In the genomic region with DNA sequence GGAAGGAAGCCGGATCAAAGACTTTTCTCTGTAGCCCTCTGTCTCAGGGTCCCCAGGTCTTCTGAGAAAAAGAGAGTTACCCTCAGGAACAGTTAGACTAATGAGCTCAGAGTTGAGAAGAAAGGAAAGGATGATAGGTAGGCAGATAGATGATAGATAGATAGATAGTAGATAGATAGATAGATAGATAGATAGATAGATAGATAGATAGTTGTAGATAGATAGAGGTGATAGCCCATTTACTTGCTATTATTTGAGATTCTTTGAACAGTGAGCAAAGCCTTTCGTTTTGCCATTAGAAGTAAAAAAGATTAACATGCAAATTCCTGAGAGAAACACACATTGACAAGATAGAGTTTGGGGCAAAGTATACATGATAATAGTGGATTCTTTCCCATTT, we compare ENCODE assay signal across 23 cellular contexts.
A peak's percentile ranks its signal among the peaks of the same experiment; 100 is the strongest.
DNase-seq lines count a peak whose midpoint lies in the region; ATAC-seq, FAIRE-seq and TF ChIP-seq lines count a peak whose summit lies in the region.
"Had no signal": no experiment of that assay in that cellular context is flagged by ENCODE, and none has a peak within 500 bp of the region (broad histone marks: within the 10 kb centered on the region; RNA-seq: fewer than 3 reads in every experiment).

No MANE protein-coding gene starts in this region.

- intact Hi-C loops in K562 (cut with micrococcal nuclease) (loop anchor here (1.0 to 5.0 kb wide), 2 partner anchors 17 to 86 kb away; a partner anchor contains a TSS), adrenal gland (cut with DNase I) (no loop called here), mucosa of descending colon (cut with DNase I, micrococcal nuclease) (no loop called here)

- H3K79me2 ChIP-seq in GM23338 (replicated peaks; ENCODE audit: insufficient read depth) (no peaks in the 10 kb centered on the region), K562 (ENCODE audit: control insufficient read depth, insufficient read depth, low read length) (no peaks in the 10 kb centered on the region), smooth muscle cell (ENCODE audit: low read depth) (no peaks in the 10 kb centered on the region)

- no peaks in the 10 kb centered on the region for H3K9me3 Mint-ChIP-seq in GM23338
- H3K9me3 Mint-ChIP-seq: CD8-positive, alpha-beta T cell had no signal

- H3K27ac ChIP-seq in BLaER1: no peak overlapping the region
- H3K27ac ChIP-seq in GM23338 (ENCODE audit: low read depth): no peak overlapping the region
- peak overlapping the region; percentile 76 for H3K27ac ChIP-seq in K562 (ENCODE audit: extremely low read depth, low read depth, low read length)
- no peak overlapping the region for H3K27ac ChIP-seq in smooth muscle cell (ENCODE audit: low read depth)
- no peak overlapping the region for H3K27ac ChIP-seq in adrenal gland
- H3K27ac ChIP-seq: 22Rv1, C4-2B had no signal

- no peak overlapping the region for H3K4me3 Mint-ChIP-seq in GM23338
- H3K4me3 Mint-ChIP-seq: CD4-positive, CD25-positive, alpha-beta regulatory T cell; CD8-positive, alpha-beta T cell had no signal

- H3K4me1 ChIP-seq in BLaER1 (peaks cover 20% of the 10 kb centered on the region), GM23338 (ENCODE audit: insufficient read depth) (peaks cover 24% of the 10 kb centered on the region), K562 (replicated peaks in 1 of 2; ENCODE audit: control insufficient read depth in 2 of 2, insufficient read depth in 2 of 2, low read length in 2 of 2) (peaks cover 15 to 45% of the 10 kb centered on the region in 2 experiments), smooth muscle cell (ENCODE audit: low read depth) (peaks cover 19% of the 10 kb centered on the region), adrenal gland (replicated peaks in 1 of 2) (no peaks in the 10 kb centered on the region), mucosa of descending colon (ENCODE audit: low read depth) (no peaks in the 10 kb centered on the region)
- H3K4me1 ChIP-seq: BE2C had no signal

- H3K9me1 ChIP-seq in K562 (ENCODE audit: control insufficient read depth, insufficient read depth, low read length): no peaks in the 10 kb centered on the region

- H3K36me3 ChIP-seq in BLaER1 (no peaks in the 10 kb centered on the region), GM23338 (ENCODE audit: insufficient read depth) (no peaks in the 10 kb centered on the region), K562 (ENCODE audit: control insufficient read depth, insufficient read depth, low read length) (no peaks in the 10 kb centered on the region), smooth muscle cell (ENCODE audit: low read depth) (no peaks in the 10 kb centered on the region), adrenal gland (replicated peaks in 1 of 2) (no peaks in the 10 kb centered on the region), mucosa of descending colon (ENCODE audit: low read depth) (no peaks in the 10 kb centered on the region)
- H3K36me3 ChIP-seq: BE2C, HAP-1 had no signal

- H3K4me3 ChIP-seq in BLaER1 (no peak overlapping the region), GM23338 (no peak overlapping the region), K562 (no peak overlapping the region), smooth muscle cell (no peak overlapping the region), adrenal gland (no peak overlapping the region), mucosa of descending colon (no peak overlapping the region)
- H3K4me3 ChIP-seq: HAP-1 had no signal

- peaks cover 26% of the 10 kb centered on the region for H3K27me3 Mint-ChIP-seq in GM23338 (ENCODE audit: insufficient read depth, low read depth, poor library complexity)
- H3K27me3 Mint-ChIP-seq: CD4-positive, CD25-positive, alpha-beta regulatory T cell had no signal

- peaks cover 28% of the 10 kb centered on the region for H3K4me1 Mint-ChIP-seq in GM23338

- no peak for FAIRE-seq in K562 (lab: Jason Lieb, UNC)
- FAIRE-seq: A204.1, D721Med, GM12891, GM18507, H54 had no signal

- no peak for ATAC-seq in GM23338
- ATAC-seq in K562: no peak
- ATAC-seq in mucosa of descending colon: no peak
- ATAC-seq: CD8-positive, alpha-beta T cell had no signal

- no peak for TF ChIP-seq CTCF in GM23338 (conservative IDR thresholded peaks at IDR 0.05; ENCODE audit: low read depth in 2 of 2)
- no peak for TF ChIP-seq CTCF in K562 (IDR thresholded peaks at IDR 0.05 in 2 of 3, conservative IDR thresholded peaks at IDR 0.05 in 1 of 3; ENCODE audit: insufficient read depth in 2 of 3, low read depth in 1 of 3, low read length in 3 of 3)
- TF ChIP-seq CTCF in smooth muscle cell (IDR thresholded peaks at IDR 0.05; ENCODE audit: borderline replicate concordance, insufficient read depth, poor library complexity, severe bottlenecking): no peak
- no peak for TF ChIP-seq CTCF in adrenal gland (IDR thresholded peaks at IDR 0.05)
- TF ChIP-seq CTCF in mucosa of descending colon (IDR thresholded peaks at IDR 0.05): no peak

- TF ChIP-seq POLR2A in K562 (conservative IDR thresholded peaks at IDR 0.05) (no peak), adrenal gland (IDR thresholded peaks at IDR 0.05) (no peak)

- CTCF ChIA-PET in K562 (lab: Yijun Ruan, JAX; ENCODE audit: low intra/inter-chr PET ratio): interaction anchor here (0.6 kb wide), 1 partner anchor 394 kb away, joined by 3 read pairs; no protein-coding TSS in a partner anchor

- H3F3A ChIP-seq in GM23338 (replicated peaks; ENCODE audit: low read depth) (no peaks in the 10 kb centered on the region), smooth muscle cell (ENCODE audit: low read depth) (peaks cover 14% of the 10 kb centered on the region)

- H3K9me2 ChIP-seq in GM23338 (ENCODE audit: insufficient read depth): no peaks in the 10 kb centered on the region

- H3K27me3 ChIP-seq in BLaER1 (no peaks in the 10 kb centered on the region), GM23338 (ENCODE audit: insufficient read depth) (peaks cover 19% of the 10 kb centered on the region; the same call in 1 of the 2 replicates), K562 (ENCODE audit: control insufficient read depth in 2 of 2, insufficient read depth in 2 of 2, low read length in 2 of 2) (no peaks in the 10 kb centered on the region), smooth muscle cell (ENCODE audit: low read depth) (no peaks in the 10 kb centered on the region), adrenal gland (no peaks in the 10 kb centered on the region)
- H3K27me3 ChIP-seq: BE2C had no signal

- no peak for TF ChIP-seq EP300 in K562 (IDR thresholded peaks at IDR 0.05; ENCODE audit: low read length)

- 19% methylated on average over 2 of the region's 2 CpGs for WGBS in K562 (ENCODE audit: insufficient coverage, low coverage, missing lambda C conversion rate)
- 72% methylated on average over 2 of the region's 2 CpGs for WGBS in smooth muscle cell (ENCODE audit: low lambda C conversion rate)
- WGBS in adrenal gland, 4 donors: 68 to 80% (median 77%) methylated on average over 2 of the region's 2 CpGs

- DNase-seq in GM23338 (ENCODE audit: low spot score) (no peak), K562 (ENCODE audit: extremely low read depth in 1 of 4, low spot score in 3 of 4) (no peak), smooth muscle cell (lab: John Stamatoyannopoulos, UW; ENCODE audit: unreplicated experiment) (no peak), cerebellum (ENCODE audit: low spot score) (no peak), adrenal gland (no peak), mucosa of descending colon (no peak)
- DNase-seq: AML-193; BE2C; CD4-positive, CD25-positive, alpha-beta regulatory T cell; CD8-positive, alpha-beta T cell; DMS53; DMS79 treated with DMSO at 0.1 percent for 48 hours; GF-D8; GOT3 had no signal

- no peak for TF ChIP-seq RAD21 in K562 (CRISPR knock-in tag; conservative IDR thresholded peaks at IDR 0.05 in 1 of 2, IDR thresholded peaks at IDR 0.05 in 1 of 2)

- BruUV-seq in K562 (replicated peaks; lab: Mats Ljungman, UMichigan): no TSS peak

- H3K9ac ChIP-seq in BLaER1: no peak overlapping the region
- peak overlapping the region in 1 of 2 experiments; percentile 37; a peak in 2 of 4 replicates for H3K9ac ChIP-seq in K562 (ENCODE audit: insufficient read depth in 1 of 2, low read depth in 2 of 2, low read length in 2 of 2)
- H3K9ac ChIP-seq in smooth muscle cell (ENCODE audit: low read depth): no peak overlapping the region

- H3K4me2 ChIP-seq in BLaER1 (peak overlapping the region; percentile 55), GM23338 (peak overlapping the region; percentile 59; the same call in 1 of the 2 replicates), K562 (ENCODE audit: insufficient read depth, low read length) (peak overlapping the region; percentile 67), smooth muscle cell (peak overlapping the region; percentile 74)

- H2AFZ ChIP-seq in GM23338 (0 out of 2 replicates have a peak overlapping the region, but pooled peaks have one; percentile 49), K562 (ENCODE audit: low read depth, low read length) (no peak overlapping the region), smooth muscle cell (ENCODE audit: low read depth) (no peak overlapping the region)

- H3K36me3 Mint-ChIP-seq in GM23338 (ENCODE audit: low read depth): no peaks in the 10 kb centered on the region
- H3K36me3 Mint-ChIP-seq: CD4-positive, CD25-positive, alpha-beta regulatory T cell; CD8-positive, alpha-beta T cell had no signal

- H3K9me3 ChIP-seq in BLaER1: no peaks in the 10 kb centered on the region
- H3K9me3 ChIP-seq in K562 (replicated peaks; ENCODE audit: control insufficient read depth, insufficient read depth, low read depth, low read length): 0 out of 2 replicates have a peak, but pooled peaks cover 3% of the 10 kb centered on the region
- H3K9me3 ChIP-seq in smooth muscle cell (replicated peaks; ENCODE audit: low read depth): no peaks in the 10 kb centered on the region
- no peaks in the 10 kb centered on the region for H3K9me3 ChIP-seq in adrenal gland (replicated peaks in 1 of 3)
- no peaks in the 10 kb centered on the region for H3K9me3 ChIP-seq in mucosa of descending colon
- H3K9me3 ChIP-seq: BE2C, HAP-1 had no signal

- no peaks in the 10 kb centered on the region for H4K20me1 ChIP-seq in BLaER1
- no peaks in the 10 kb centered on the region for H4K20me1 ChIP-seq in GM23338 (replicated peaks; ENCODE audit: insufficient read depth)
- no peaks in the 10 kb centered on the region for H4K20me1 ChIP-seq in K562 (replicated peaks; ENCODE audit: control insufficient read depth, insufficient read depth, low read length)
- no peaks in the 10 kb centered on the region for H4K20me1 ChIP-seq in smooth muscle cell (ENCODE audit: low read depth)

- H3K27ac Mint-ChIP-seq in GM23338: no peak overlapping the region
- H3K27ac Mint-ChIP-seq: CD4-positive, CD25-positive, alpha-beta regulatory T cell; CD8-positive, alpha-beta T cell had no signal

- POLR2A ChIA-PET in K562 (lab: Yijun Ruan, JAX): interaction anchor here (1.0 to 1.5 kb wide), 4 partner anchors 13 to 17 kb away, joined by 3 read pairs; no protein-coding TSS in a partner anchor

- in situ Hi-C loops in K562 (cut with MboI): no loop called here

TF ChIP-seq in GM23338, 12 proteins besides CTCF, POLR2A, EP300 and RAD21 (continues in another document):
- no peak for TF ChIP-seq ZNF331 (CRISPR knock-in tag; IDR thresholded peaks at IDR 0.05; ENCODE audit: low read depth)
